9 cellular contexts compared by ENCODE assay signal in the genomic region with DNA sequence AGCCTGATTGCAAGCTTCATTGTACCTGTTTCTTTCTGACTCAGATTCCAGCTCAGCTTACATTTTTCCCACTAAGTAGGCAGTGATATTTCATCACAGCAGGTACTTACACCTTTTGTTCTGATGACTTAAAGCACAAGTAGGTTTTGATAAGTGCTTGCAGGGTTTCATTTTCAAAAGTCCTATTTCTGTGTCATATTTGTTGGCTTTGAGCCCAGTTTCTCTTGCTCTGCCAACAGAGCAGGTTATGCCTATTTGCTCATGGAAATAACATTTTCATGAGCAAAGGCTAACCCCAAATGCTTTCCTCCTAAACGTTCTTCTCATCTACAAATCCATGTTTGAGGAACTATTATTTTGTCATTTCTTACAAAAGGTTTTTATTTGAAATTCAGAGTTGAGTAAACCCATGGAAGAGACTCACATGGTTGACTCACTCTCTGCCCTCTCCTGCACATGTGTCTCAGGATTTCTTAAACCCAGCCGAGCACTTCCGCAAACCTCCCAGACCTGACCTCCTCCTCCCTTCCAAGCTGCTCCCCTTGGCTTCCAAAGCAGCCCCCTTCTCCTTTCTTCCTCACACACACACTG. TPM values are rescaled to one million over a fixed set of nuclear protein-coding genes. Genes with fewer than 3 reads are reported as not detected.
DNase-seq lines count a peak whose midpoint lies in the region; ATAC-seq, FAIRE-seq and TF ChIP-seq lines count a peak whose summit lies in the region.
"Had no signal": no experiment of that assay in that cellular context is flagged by ENCODE, and none has a peak within 500 bp of the region (broad histone marks: within the 10 kb centered on the region; RNA-seq: fewer than 3 reads in every experiment).

No MANE protein-coding gene starts in this region.

- H3K4me1 ChIP-seq in ACC112 (ENCODE audit: control insufficient read depth, insufficient read depth, low read length, unreplicated experiment) (peaks cover 32% of the 10 kb centered on the region), esophagus muscularis mucosa (peaks cover 8 to 20% (median 14%) of the 10 kb centered on the region in 4 donors)

- H3K4me1 Mint-ChIP-seq in activated T-helper 2 cell treated with anti-CD3 and anti-CD28 coated beads, Interferon-gamma antibody, Interleukin-2, Interleukin-4, amounts not matched to agents 10 μg/mL and 5 μg/mL and 100 μg/mL, durations not matched to agents 14 hours and 24 hours and 36 hours (ENCODE audit: low read depth), result peaks cover 36% of the 10 kb centered on the region

- intact Hi-C loops in activated T-helper 2 cell treated with anti-CD3 and anti-CD28 coated beads, Interferon-gamma antibody, Interleukin-2, Interleukin-4, amounts not matched to agents 10 μg/mL and 5 μg/mL and 100 μg/mL, durations not matched to agents 14 hours and 24 hours and 36 hours (cut with micrococcal nuclease), result loop anchor here (5.0 kb wide), 1 partner anchor 150 kb away; no protein-coding TSS in a partner anchor
- intact Hi-C loops in esophagus muscularis mucosa (cut with DNase I), result no loop called here

- TF ChIP-seq POLR2A in esophagus muscularis mucosa (IDR thresholded peaks at IDR 0.05; ENCODE audit: low read depth), result no peak

- H3K27me3 ChIP-seq in ACC112 (ENCODE audit: insufficient read depth, low read length) (no peaks in the 10 kb centered on the region), kidney epithelial cell (ENCODE audit: control insufficient read depth, insufficient read depth, low read length) (no peaks in the 10 kb centered on the region), esophagus muscularis mucosa (no peaks in the 10 kb centered on the region)

- H3K4me3 ChIP-seq in ACC112 (ENCODE audit: low read depth, low read length) (peak overlapping the region; percentile 42; the same call in 1 of the 2 replicates), kidney epithelial cell (ENCODE audit: low read depth, low read length) (no peak overlapping the region), esophagus muscularis mucosa (no peak overlapping the region)

- no peaks in the 10 kb centered on the region for H3K27me3 Mint-ChIP-seq in activated T-helper 2 cell treated with anti-CD3 and anti-CD28 coated beads, Interferon-gamma antibody, Interleukin-2, Interleukin-4, amounts not matched to agents 10 μg/mL and 5 μg/mL and 100 μg/mL, durations not matched to agents 14 hours and 24 hours and 36 hours (ENCODE audit: low read depth)

- peak; percentile 62 for FAIRE-seq in GM18507 (lab: Jason Lieb, UNC)
- FAIRE-seq: colon had no signal

- no peaks in the 10 kb centered on the region for H3K79me2 ChIP-seq in ACC112 (ENCODE audit: control insufficient read depth, insufficient read depth, low read length, unreplicated experiment)

- peaks cover 6% of the 10 kb centered on the region for H3K9me3 Mint-ChIP-seq in activated T-helper 2 cell treated with anti-CD3 and anti-CD28 coated beads, Interferon-gamma antibody, Interleukin-2, Interleukin-4, amounts not matched to agents 10 μg/mL and 5 μg/mL and 100 μg/mL, durations not matched to agents 14 hours and 24 hours and 36 hours

- H2AFZ ChIP-seq in ACC112 (ENCODE audit: low read length, unreplicated experiment), result no peak overlapping the region

- H3K36me3 ChIP-seq in ACC112 (ENCODE audit: insufficient read depth, low read length), result no peaks in the 10 kb centered on the region
- no peaks in the 10 kb centered on the region for H3K36me3 ChIP-seq in kidney epithelial cell (ENCODE audit: control insufficient read depth, insufficient read depth, low read length)
- no peaks in the 10 kb centered on the region for H3K36me3 ChIP-seq in esophagus muscularis mucosa

- TF ChIP-seq CTCF in kidney epithelial cell (IDR thresholded peaks at IDR 0.05; ENCODE audit: insufficient read depth, low read length, poor library complexity, severe bottlenecking) (no peak), esophagus muscularis mucosa (IDR thresholded peaks at IDR 0.05) (no peak)

- H3K27ac ChIP-seq in ACC112 (ENCODE audit: low read depth, low read length) (peak overlapping the region; percentile 46), esophagus muscularis mucosa (replicated peaks in 1 of 4) (no peak overlapping the region)

- H3K9me3 ChIP-seq in esophagus muscularis mucosa, result no peaks in the 10 kb centered on the region

- H3K36me3 Mint-ChIP-seq in activated T-helper 2 cell treated with anti-CD3 and anti-CD28 coated beads, Interferon-gamma antibody, Interleukin-2, Interleukin-4, amounts not matched to agents 10 μg/mL and 5 μg/mL and 100 μg/mL, durations not matched to agents 14 hours and 24 hours and 36 hours (ENCODE audit: low read depth), result no peaks in the 10 kb centered on the region

- no peak for TF ChIP-seq EP300 in esophagus muscularis mucosa (IDR thresholded peaks at IDR 0.05)

- ATAC-seq in HG03039 (IDR thresholded peaks at IDR 0.05; ENCODE audit: unreplicated experiment), result peak; percentile 55

- peak overlapping the region; percentile 45 for H3K4me3 Mint-ChIP-seq in activated T-helper 2 cell treated with anti-CD3 and anti-CD28 coated beads, Interferon-gamma antibody, Interleukin-2, Interleukin-4, amounts not matched to agents 10 μg/mL and 5 μg/mL and 100 μg/mL, durations not matched to agents 14 hours and 24 hours and 36 hours (ENCODE audit: low read depth)

- 39% methylated on average over 3 of the region's 3 CpGs for WGBS in esophagus muscularis mucosa

- DNase-seq in GM18507 (ENCODE audit: extremely low spot score, insufficient read length, low read depth), result no peak
- DNase-seq in NCI-H2107 treated with DMSO at 0.1 percent for 48 hours (lab: John Stamatoyannopoulos, UW; ENCODE audit: unreplicated experiment), result peak; percentile 95
- no peak for DNase-seq in activated T-helper 2 cell treated with anti-CD3 and anti-CD28 coated beads, Interferon-gamma antibody, Interleukin-2, Interleukin-4, amounts not matched to agents 10 μg/mL and 5 μg/mL and 100 μg/mL, durations not matched to agents 14 hours and 24 hours and 36 hours (ENCODE audit: low spot score)
- DNase-seq in kidney epithelial cell (ENCODE audit: low read depth), result peak; percentile 42
- no peak for DNase-seq in stimulated activated CD8-positive, alpha-beta memory T cell treated with anti-CD3 and anti-CD28 coated beads, Interleukin-4, amount 100 ng/mL, for 48 hours
- no peak for DNase-seq in esophagus muscularis mucosa (ENCODE audit: extremely low spot score)

- H3K27ac Mint-ChIP-seq in activated T-helper 2 cell treated with anti-CD3 and anti-CD28 coated beads, Interferon-gamma antibody, Interleukin-2, Interleukin-4, amounts not matched to agents 10 μg/mL and 5 μg/mL and 100 μg/mL, durations not matched to agents 14 hours and 24 hours and 36 hours, result peak overlapping the region; percentile 73

RNA-seq across cellular contexts. Expression of gene LTA4H, which starts 12.3 kb away (rescaled TPM):
- total RNA-seq in activated T-helper 2 cell treated with anti-CD3 and anti-CD28 coated beads, Interferon-gamma antibody, Interleukin-2, Interleukin-4, amounts not matched to agents 10 μg/mL and 5 μg/mL and 100 μg/mL, durations not matched to agents 14 hours and 24 hours and 36 hours, result 63.6 and 65.2 TPM in 2 replicates
- 73.1 and 78.9 TPM in 2 replicates for total RNA-seq in kidney epithelial cell
- total RNA-seq in esophagus muscularis mucosa, result 10 to 100 TPM; 47.8 to 75.0 (median 64.5) TPM

RNA-seq across cellular contexts. Expression of gene HAL, which starts 51.6 kb away (rescaled TPM):
- total RNA-seq in activated T-helper 2 cell treated with anti-CD3 and anti-CD28 coated beads, Interferon-gamma antibody, Interleukin-2, Interleukin-4, amounts not matched to agents 10 μg/mL and 5 μg/mL and 100 μg/mL, durations not matched to agents 14 hours and 24 hours and 36 hours, result 0.30 and 0.57 TPM in 2 replicates
- total RNA-seq in kidney epithelial cell (0.21 TPM in 1 of 2 replicates, not detected in the other), esophagus muscularis mucosa (1 to 10 TPM in 1 of 4 donors, not detected in 3; 1.2 TPM)

Comparison
In these comparisons a context has a peak if more than half of its experiments do, and no peak if none do; other contexts are left out.
1. DNase-seq: peak in NCI-H2107 treated with DMSO at 0.1 percent for 48 hours (single experiment) and kidney epithelial cell (single experiment); none in GM18507 (single experiment), activated T-helper 2 cell treated with anti-CD3 and anti-CD28 coated beads, Interferon-gamma antibody, Interleukin-2, Interleukin-4, amounts not matched to agents 10 μg/mL and 5 μg/mL and 100 μg/mL, durations not matched to agents 14 hours and 24 hours and 36 hours (single experiment), stimulated activated CD8-positive, alpha-beta memory T cell treated with anti-CD3 and anti-CD28 coated beads, Interleukin-4, amount 100 ng/mL, for 48 hours (single experiment) and esophagus muscularis mucosa (single experiment).